Comparison of ENCODE assay signal across 8 cellular contexts in genomic region chr10:12068467-12069269, GRCh38. TPM values are rescaled to one million over a fixed set of nuclear protein-coding genes. Genes with fewer than 3 reads are reported as not detected.
DNase-seq lines count a peak whose midpoint lies in the region; ATAC-seq and TF ChIP-seq lines count a peak whose summit lies in the region.

A gene with protein sequence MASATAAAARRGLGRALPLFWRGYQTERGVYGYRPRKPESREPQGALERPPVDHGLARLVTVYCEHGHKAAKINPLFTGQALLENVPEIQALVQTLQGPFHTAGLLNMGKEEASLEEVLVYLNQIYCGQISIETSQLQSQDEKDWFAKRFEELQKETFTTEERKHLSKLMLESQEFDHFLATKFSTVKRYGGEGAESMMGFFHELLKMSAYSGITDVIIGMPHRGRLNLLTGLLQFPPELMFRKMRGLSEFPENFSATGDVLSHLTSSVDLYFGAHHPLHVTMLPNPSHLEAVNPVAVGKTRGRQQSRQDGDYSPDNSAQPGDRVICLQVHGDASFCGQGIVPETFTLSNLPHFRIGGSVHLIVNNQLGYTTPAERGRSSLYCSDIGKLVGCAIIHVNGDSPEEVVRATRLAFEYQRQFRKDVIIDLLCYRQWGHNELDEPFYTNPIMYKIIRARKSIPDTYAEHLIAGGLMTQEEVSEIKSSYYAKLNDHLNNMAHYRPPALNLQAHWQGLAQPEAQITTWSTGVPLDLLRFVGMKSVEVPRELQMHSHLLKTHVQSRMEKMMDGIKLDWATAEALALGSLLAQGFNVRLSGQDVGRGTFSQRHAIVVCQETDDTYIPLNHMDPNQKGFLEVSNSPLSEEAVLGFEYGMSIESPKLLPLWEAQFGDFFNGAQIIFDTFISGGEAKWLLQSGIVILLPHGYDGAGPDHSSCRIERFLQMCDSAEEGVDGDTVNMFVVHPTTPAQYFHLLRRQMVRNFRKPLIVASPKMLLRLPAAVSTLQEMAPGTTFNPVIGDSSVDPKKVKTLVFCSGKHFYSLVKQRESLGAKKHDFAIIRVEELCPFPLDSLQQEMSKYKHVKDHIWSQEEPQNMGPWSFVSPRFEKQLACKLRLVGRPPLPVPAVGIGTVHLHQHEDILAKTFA (plus strand): TSS chr10:12068954. CDS start chr10:12069034, 80 bp downstream.

- H3K27ac Mint-ChIP-seq in activated T-cell treated with anti-CD3 and anti-CD28 coated beads, Interleukin-2, amount 50 U/mL, for 72 hours = peak within 1 kb of the TSS; percentile 58

- DNase-seq in DND-41 = peak; percentile 99
- peak; percentile 97 to 100 (median 99) for DNase-seq in Peyer's patch
- DNase-seq in activated T-cell treated with anti-CD3 and anti-CD28 coated beads, Interleukin-2, amount 50 U/mL, for 72 hours = peak; percentile 99 to 100
- peak; percentile 100 for DNase-seq in esophagus muscularis mucosa (ENCODE audit: extremely low spot score)
- DNase-seq in myocyte (ENCODE audit: low read depth) = peak; percentile 98
- peak; percentile 99 to 100 for DNase-seq in stimulated activated CD8-positive, alpha-beta memory T cell treated with anti-CD3 and anti-CD28 coated beads, Interleukin-7, amount 100 ng/mL, for 48 hours (ENCODE audit: extremely low read depth in 1 of 2, low read depth in 1 of 2)

- intact Hi-C loops in esophagus muscularis mucosa (cut with DNase I) = loop anchor here (2.0 to 5.0 kb wide), 2 partner anchors 26 to 59 kb away; partner anchors contain the start of genes SEC61A2 and UPF2

- H3K4me1 Mint-ChIP-seq in activated T-cell treated with anti-CD3 and anti-CD28 coated beads, Interleukin-2, amount 50 U/mL, for 72 hours (ENCODE audit: low read depth) = peaks cover 27% of the 10 kb centered on the region

- H3K4me1 ChIP-seq in DND-41 (ENCODE audit: insufficient read depth, low read length) = peaks cover 26% of the 10 kb centered on the region
- peaks cover 17% of the 10 kb centered on the region for H3K4me1 ChIP-seq in KMS-11 (ENCODE audit: low read depth, poor library complexity, severe bottlenecking)
- H3K4me1 ChIP-seq in Peyer's patch = peaks cover 0 to 7% (median 1%) of the 10 kb centered on the region in 4 donors
- peaks cover 8 to 21% (median 16%) of the 10 kb centered on the region in 4 donors for H3K4me1 ChIP-seq in esophagus muscularis mucosa

- peak; percentile 25 to 56 for TF ChIP-seq POLR2A in Peyer's patch (IDR thresholded peaks at IDR 0.05)
- no peak for TF ChIP-seq POLR2A in esophagus muscularis mucosa (IDR thresholded peaks at IDR 0.05; ENCODE audit: low read depth)

- no peaks in the 10 kb centered on the region for H3K9me3 ChIP-seq in DND-41 (ENCODE audit: insufficient read depth, low read length, severe bottlenecking)
- no peaks in the 10 kb centered on the region for H3K9me3 ChIP-seq in Peyer's patch
- H3K9me3 ChIP-seq in esophagus muscularis mucosa = no peaks in the 10 kb centered on the region

- peaks cover 0 to 2% of the 10 kb centered on the region in 2 donors for H3K36me3 Mint-ChIP-seq in activated T-cell treated with anti-CD3 and anti-CD28 coated beads, Interleukin-2, amount 50 U/mL, for 72 hours (ENCODE audit: insufficient read depth in 2 of 2)

- H3K4me3 ChIP-seq in DND-41 (ENCODE audit: low read depth in 1 of 2, low read length in 2 of 2) (peak within 1 kb of the TSS; percentile 91 to 98), KMS-11 (IDR thresholded peaks at IDR 0.05; ENCODE audit: insufficient read depth, low read depth, low read length) (peak within 1 kb of the TSS; percentile 30), Peyer's patch (peak within 1 kb of the TSS; percentile 67 to 100 (median 86)), esophagus muscularis mucosa (peak within 1 kb of the TSS; percentile 84 to 100 (median 98))

- H3K4me3 Mint-ChIP-seq in activated T-cell treated with anti-CD3 and anti-CD28 coated beads, Interleukin-2, amount 50 U/mL, for 72 hours = peak within 1 kb of the TSS; percentile 83 to 86

- H3K9me3 Mint-ChIP-seq in activated T-cell treated with anti-CD3 and anti-CD28 coated beads, Interleukin-2, amount 50 U/mL, for 72 hours = no peaks in the 10 kb centered on the region

- H3K36me3 ChIP-seq in DND-41 (ENCODE audit: insufficient read depth, low read length) = no peaks in the 10 kb centered on the region; the same call in 1 of the 2 replicates
- no peaks in the 10 kb centered on the region for H3K36me3 ChIP-seq in KMS-11 (ENCODE audit: insufficient read depth)
- no peaks in the 10 kb centered on the region for H3K36me3 ChIP-seq in Peyer's patch
- no peaks in the 10 kb centered on the region for H3K36me3 ChIP-seq in esophagus muscularis mucosa

- H3K4me2 ChIP-seq in DND-41 (ENCODE audit: insufficient read depth, low read length) (peak within 1 kb of the TSS; percentile 71), KMS-11 (peak within 1 kb of the TSS; percentile 43)

- ATAC-seq in DND-41 (ENCODE audit: insufficient read depth, low read depth) (peak; percentile 97), GM21737 (IDR thresholded peaks at IDR 0.05; ENCODE audit: unreplicated experiment) (peak; percentile 97)
- ATAC-seq in activated T-cell treated with anti-CD3 and anti-CD28 coated beads, Interleukin-2, amount 50 U/mL, for 72 hours (replicated peaks in 1 of 2) = peak; percentile 97 to 98

- H3K27ac ChIP-seq in DND-41 (ENCODE audit: low read length) (peak within 1 kb of the TSS; percentile 82), KMS-11 (peak within 1 kb of the TSS; percentile 65), Peyer's patch (peak within 1 kb of the TSS; percentile 86 to 96 (median 89)), esophagus muscularis mucosa (replicated peaks in 1 of 4) (peak within 1 kb of the TSS; percentile 83 to 92 (median 86))

- H3K9ac ChIP-seq in DND-41 (ENCODE audit: low read depth, low read length) = peak within 1 kb of the TSS; percentile 92
- H3K9ac ChIP-seq in KMS-11 = peak within 1 kb of the TSS; percentile 66

- H4K20me1 ChIP-seq in DND-41 (ENCODE audit: insufficient read depth, low read length) = 0 out of 2 replicates have a peak, but pooled peaks cover 3% of the 10 kb centered on the region
- no peaks in the 10 kb centered on the region for H4K20me1 ChIP-seq in KMS-11 (ENCODE audit: insufficient read depth)

- TF ChIP-seq EP300 in esophagus muscularis mucosa (IDR thresholded peaks at IDR 0.05) = no peak

- no peaks in the 10 kb centered on the region for H3K27me3 ChIP-seq in DND-41 (ENCODE audit: insufficient read depth, low read length, poor library complexity)
- no peaks in the 10 kb centered on the region for H3K27me3 ChIP-seq in KMS-11 (ENCODE audit: insufficient read depth, low read depth)
- H3K27me3 ChIP-seq in Peyer's patch = no peaks in the 10 kb centered on the region
- H3K27me3 ChIP-seq in esophagus muscularis mucosa = no peaks in the 10 kb centered on the region

- WGBS in esophagus muscularis mucosa = 30% methylated on average over 9 of the region's 66 CpGs

- peak; percentile 37 for TF ChIP-seq CTCF in DND-41 (IDR thresholded peaks at IDR 0.05; ENCODE audit: borderline replicate concordance, extremely low read depth, low read length, poor library complexity, severe bottlenecking)
- TF ChIP-seq CTCF in KMS-11 (conservative IDR thresholded peaks at IDR 0.05; ENCODE audit: low read depth, low read length) = no peak; the same call in 1 of the 2 replicates
- TF ChIP-seq CTCF in Peyer's patch (IDR thresholded peaks at IDR 0.05) = peak in 5 of 6 experiments; percentile 31 to 80 (median 71)
- TF ChIP-seq CTCF in esophagus muscularis mucosa (IDR thresholded peaks at IDR 0.05) = peak; percentile 15 to 62 (median 30)

- H2AFZ ChIP-seq in DND-41 (ENCODE audit: low read depth, low read length) = peak within 1 kb of the TSS; percentile 86
- peak within 1 kb of the TSS; percentile 57 for H2AFZ ChIP-seq in KMS-11 (ENCODE audit: low read depth)

- H3K79me2 ChIP-seq in DND-41 (ENCODE audit: insufficient read depth, low read length) (peaks cover 37% of the 10 kb centered on the region), KMS-11 (ENCODE audit: insufficient read depth, low read depth) (peaks cover 17% of the 10 kb centered on the region; the same call in 1 of the 2 replicates)

- H3K27me3 Mint-ChIP-seq in activated T-cell treated with anti-CD3 and anti-CD28 coated beads, Interleukin-2, amount 50 U/mL, for 72 hours (ENCODE audit: low read depth) = no peaks in the 10 kb centered on the region

RNA-seq across cellular contexts. Expression of the gene that starts here (rescaled TPM):
- total RNA-seq in Peyer's patch = 10 to 100 TPM; 18.4 to 32.1 (median 24.2) TPM
- 10 to 100 TPM; 28.6 to 29.8 TPM for total RNA-seq in activated T-cell treated with anti-CD3 and anti-CD28 coated beads, Interleukin-2, amount 50 U/mL, for 72 hours
- total RNA-seq in esophagus muscularis mucosa = 10 to 100 TPM; 19.2 to 44.4 (median 24.2) TPM
- 15.0 and 20.5 TPM in 2 replicates for total RNA-seq in myocyte
- polyA plus RNA-seq in myocyte (2012) = 6.4 TPM

Comparison
In these comparisons a context has a peak if more than half of its experiments do, and no peak if none do; other contexts are left out.
1. Peak in every context shown above with its lines: DNase-seq, ATAC-seq, H3K4me3 ChIP-seq and H3K27ac ChIP-seq.
2. H3K4me3 ChIP-seq: peak in every context shown above with its lines; median percentile 98 in esophagus muscularis mucosa; 94 in DND-41; 86 in Peyer's patch; 30 in KMS-11.